In the genomic region with DNA sequence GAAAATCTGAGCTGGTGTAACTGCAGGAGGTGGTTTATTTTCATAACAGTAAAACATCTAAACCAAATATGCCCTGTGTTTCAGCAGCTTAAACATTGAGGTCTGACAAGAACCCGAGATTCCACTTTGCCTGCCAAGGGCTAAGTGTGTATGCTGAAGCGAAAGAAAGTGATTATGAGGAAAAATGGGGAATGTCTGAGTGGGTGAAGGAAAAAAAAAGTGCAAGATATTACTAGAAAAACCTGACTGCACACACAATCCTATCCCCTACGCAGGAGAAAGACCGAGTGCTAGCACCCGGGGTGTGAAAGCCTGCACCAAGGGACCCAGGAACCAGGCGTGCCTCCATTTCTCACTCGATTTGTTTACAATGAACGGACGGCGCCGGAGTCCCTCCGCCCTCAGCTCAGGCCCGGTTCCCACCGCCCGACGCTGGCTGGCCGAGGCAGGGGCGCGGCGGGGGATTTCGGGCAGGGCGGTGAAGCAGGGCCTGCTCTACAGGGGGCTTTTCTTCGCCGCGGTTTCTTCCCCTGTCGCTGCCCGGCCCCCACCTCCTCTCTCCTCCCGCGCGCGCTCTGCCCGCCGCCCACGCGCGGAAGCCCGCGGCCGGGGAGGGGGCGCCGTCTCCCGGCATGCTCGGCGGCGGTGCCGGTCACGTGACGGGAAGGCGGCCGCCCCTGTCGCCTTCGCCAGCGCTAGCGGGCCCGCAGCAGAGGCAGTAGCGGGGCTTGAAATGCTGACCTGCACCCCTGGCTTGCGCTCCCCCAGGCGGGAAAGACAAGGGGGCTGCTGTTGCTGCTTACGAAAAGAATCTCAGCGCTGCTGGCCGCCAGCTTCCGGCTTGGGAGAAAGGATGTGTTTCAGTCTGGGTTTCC, we compare ENCODE assay signal across 8 cellular contexts. TPM values are rescaled to one million over a fixed set of nuclear protein-coding genes. Genes with fewer than 3 reads are reported as not detected.
DNase-seq lines count a peak whose midpoint lies in the region; TF ChIP-seq lines count a peak whose summit lies in the region.

No MANE protein-coding gene starts in this region.

- no peak for TF ChIP-seq CTCF in GM20000 (IDR thresholded peaks at IDR 0.05; ENCODE audit: extremely low read depth, missing control alignments)

- peak; percentile 70 for DNase-seq in COR-L47 (lab: John Stamatoyannopoulos, UW)
- DNase-seq in GM20000 (ENCODE audit: low spot score), result peak; percentile 92
- peak; percentile 41 for DNase-seq in HT1080 (ENCODE audit: low read depth)
- DNase-seq in SHP77 treated with DMSO at 0.1 percent for 48 hours (lab: John Stamatoyannopoulos, UW), result peak; percentile 20
- DNase-seq in activated naive CD4-positive, alpha-beta T cell (lab: John Stamatoyannopoulos, UW), result peak; percentile 43 to 78 (median 56)
- peak; percentile 82 for DNase-seq in germinal center (ENCODE audit: low spot score)
- DNase-seq in non-pigmented ciliary epithelial cell (ENCODE audit: low read depth), result peak; percentile 41

- peak overlapping the region; percentile 97 for H3K27ac ChIP-seq in temporal lobe (ENCODE audit: low read depth, low read length)

RNA-seq across cellular contexts. Expression of gene ITPKB, which starts 35.9 kb away (rescaled TPM):
- 5.8 and 8.0 TPM in 2 replicates for total RNA-seq in HT1080 (2014; rRNA removed; shearing (Covaris generic))
- 5.5 and 7.0 TPM in 2 replicates for polyA plus RNA-seq in HT1080 (2015; cell fraction: cytosol; rRNA removed)
- 19.9 and 20.5 TPM in 2 replicates for polyA plus RNA-seq in HT1080 (2015; cell fraction: nucleus; rRNA removed)
- total RNA-seq in temporal lobe, result 6.1 TPM

Comparison
In these comparisons a context has a peak if more than half of its experiments do, and no peak if none do; other contexts are left out.
1. Peak in every context shown above with its lines: DNase-seq and H3K27ac ChIP-seq.
2. DNase-seq: peak in every context shown above with its lines; median percentile 92 in GM20000; 82 in germinal center; 70 in COR-L47; 56 in activated naive CD4-positive, alpha-beta T cell; 41 in HT1080; 41 in non-pigmented ciliary epithelial cell; 20 in SHP77 treated with DMSO at 0.1 percent for 48 hours.